In genomic region chr3:153291052-153291689, GRCh38 we compare ENCODE assay signal across 9 cellular contexts.
DNase-seq lines count a peak whose midpoint lies in the region; ATAC-seq, FAIRE-seq and TF ChIP-seq lines count a peak whose summit lies in the region.
"Had no signal": no experiment of that assay in that cellular context is flagged by ENCODE, and none has a peak within 500 bp of the region (broad histone marks: within the 10 kb centered on the region; RNA-seq: fewer than 3 reads in every experiment).

No MANE protein-coding gene starts in this region.

- H3K27ac ChIP-seq in A549, result no peak overlapping the region
- no peak overlapping the region for H3K27ac ChIP-seq in osteoblast (ENCODE audit: low read depth, low read length)

- no peaks in the 10 kb centered on the region for H3K36me3 ChIP-seq in osteoblast (ENCODE audit: insufficient read depth, low read length)

- no peaks in the 10 kb centered on the region for H3K27me3 ChIP-seq in osteoblast (ENCODE audit: insufficient read depth, low read length)

- H3K4me1 ChIP-seq in A549 (peaks cover 19% of the 10 kb centered on the region; the same call in 2 of the 3 replicates), osteoblast (ENCODE audit: insufficient read depth, low read length) (peaks cover 19% of the 10 kb centered on the region)

- H3K4me2 ChIP-seq in A549 (no peak overlapping the region), osteoblast (ENCODE audit: insufficient read depth, low read length) (no peak overlapping the region)

- H3K27me3 Mint-ChIP-seq in effector memory CD8-positive, alpha-beta T cell, result no peaks in the 10 kb centered on the region

- no peak for FAIRE-seq in A549 (lab: Jason Lieb, UNC)

- no peak overlapping the region for H2AFZ ChIP-seq in osteoblast (ENCODE audit: low read length)

- H3K4me3 ChIP-seq in A549 (no peak overlapping the region), osteoblast (ENCODE audit: insufficient read depth, low read length) (no peak overlapping the region)

- H3K9me3 Mint-ChIP-seq in effector memory CD8-positive, alpha-beta T cell, result no peaks in the 10 kb centered on the region
- H3K9me3 Mint-ChIP-seq: activated naive CD4-positive, alpha-beta T cell treated with anti-CD3 and anti-CD28 coated beads, Interleukin-2, amount 50 U/mL, for 72 hours had no signal

- no peak for TF ChIP-seq POLR2A in A549 (IDR thresholded peaks at IDR 0.05; ENCODE audit: low read length)

- H3K27ac Mint-ChIP-seq in effector memory CD8-positive, alpha-beta T cell, result peak overlapping the region; percentile 12 to 52
- H3K27ac Mint-ChIP-seq: activated naive CD4-positive, alpha-beta T cell treated with anti-CD3 and anti-CD28 coated beads, Interleukin-2, amount 50 U/mL, for 72 hours had no signal

- peak; percentile 41; the same call in 2 of the 3 replicates for TF ChIP-seq CTCF in A549 (IDR thresholded peaks at IDR 0.05)
- TF ChIP-seq CTCF in osteoblast (IDR thresholded peaks at IDR 0.05; ENCODE audit: extremely low read depth, low read depth, low read length), result peak; percentile 60

- peaks cover 28 to 47% of the 10 kb centered on the region in 2 donors for H3K4me1 Mint-ChIP-seq in effector memory CD8-positive, alpha-beta T cell (ENCODE audit: low read depth in 2 of 2)

- POLR2A ChIA-PET in A549 (lab: Yijun Ruan, JAX), result interaction anchor here (1.6 kb wide), 1 partner anchor 130 kb away, joined by 13 read pairs; the partner anchor contains the start of gene RAP2B

- DNase-seq in A549 (ENCODE audit: low read depth in 1 of 2, low spot score in 1 of 2) (peak in 1 of 2 experiments; percentile 37), NCI-H82 (lab: John Stamatoyannopoulos, UW) (peak; percentile 64), osteoblast (ENCODE audit: insufficient read length, low spot score, missing footprints) (no peak)
- DNase-seq in effector memory CD8-positive, alpha-beta T cell, result no peak
- DNase-seq in stimulated activated CD4-positive, alpha-beta T cell treated with anti-CD3 and anti-CD28 coated beads, Interleukin-4, amount 100 ng/mL, for 4 hours, result no peak

- WGBS in A549 (ENCODE audit: missing lambda C conversion rate), result 76% methylated on average over 3 of the region's 3 CpGs

- no peaks in the 10 kb centered on the region for H3K36me3 Mint-ChIP-seq in effector memory CD8-positive, alpha-beta T cell (ENCODE audit: insufficient read depth)
- H3K36me3 Mint-ChIP-seq: activated naive CD4-positive, alpha-beta T cell treated with anti-CD3 and anti-CD28 coated beads, Interleukin-2, amount 50 U/mL, for 72 hours had no signal

- H3K4me3 Mint-ChIP-seq in effector memory CD8-positive, alpha-beta T cell, result peak overlapping the region in 1 of 2 donors; percentile 1

- CTCF ChIA-PET in A549 (lab: Yijun Ruan, JAX), result interaction anchor here (1.1 to 1.5 kb wide), 7 partner anchors 9 to 248 kb away, joined by 3 to 9 read pairs (median 3); no protein-coding TSS in a partner anchor

- ATAC-seq in A549 (peak; percentile 69 to 81; a peak in 3 of 6 replicates), GM18907 (IDR thresholded peaks at IDR 0.05; ENCODE audit: unreplicated experiment) (peak; percentile 68), GM19397 (IDR thresholded peaks at IDR 0.05; ENCODE audit: unreplicated experiment) (no peak), GM19395 (IDR thresholded peaks at IDR 0.05; ENCODE audit: unreplicated experiment) (no peak)
- peak; percentile 70 for ATAC-seq in effector memory CD8-positive, alpha-beta T cell (replicated peaks)

- TF ChIP-seq RAD21 in A549 (conservative IDR thresholded peaks at IDR 0.05 in 1 of 2, IDR thresholded peaks at IDR 0.05 in 1 of 2), result peak; percentile 21 to 44; a peak in 2 of 5 replicates

- TF ChIP-seq EP300 in A549 (IDR thresholded peaks at IDR 0.05), result no peak

- H4K20me1 ChIP-seq in osteoblast (ENCODE audit: insufficient read depth, low read length), result no peaks in the 10 kb centered on the region

- no peaks in the 10 kb centered on the region for H3K9me3 ChIP-seq in A549
- no peaks in the 10 kb centered on the region for H3K9me3 ChIP-seq in osteoblast (ENCODE audit: low read depth, low read length)

- H3K79me2 ChIP-seq in osteoblast (ENCODE audit: insufficient read depth, low read length), result no peaks in the 10 kb centered on the region

TF ChIP-seq in A549, 52 proteins besides CTCF, POLR2A, EP300 and RAD21:
- TF ChIP-seq TP53 (CRISPR knock-in tag; IDR thresholded peaks at IDR 0.05), result no peak
- TF ChIP-seq HOXA7 (CRISPR knock-in tag; IDR thresholded peaks at IDR 0.05), result no peak
- TF ChIP-seq JUN (IDR thresholded peaks at IDR 0.05), result no peak
- no peak for TF ChIP-seq HES2 (IDR thresholded peaks at IDR 0.05)
- no peak for TF ChIP-seq EHF (CRISPR knock-in tag; IDR thresholded peaks at IDR 0.05)
- no peak for TF ChIP-seq PHF8 (IDR thresholded peaks at IDR 0.05; ENCODE audit: borderline replicate concordance, low read depth)

Comparison
In these comparisons a context has a peak if more than half of its experiments do, and no peak if none do; other contexts are left out.
1. ATAC-seq: peak in A549 (2 of 2), GM18907 (single experiment) and effector memory CD8-positive, alpha-beta T cell (single experiment); none in GM19397 (single experiment) and GM19395 (single experiment).